32 cellular contexts compared by ENCODE assay signal in genomic region chr14:65492277-65492676, GRCh38.
A peak's percentile ranks its signal among the peaks of the same experiment; 100 is the strongest.
DNase-seq lines count a peak whose midpoint lies in the region; ATAC-seq, FAIRE-seq and TF ChIP-seq lines count a peak whose summit lies in the region.
"Had no signal": no experiment of that assay in that cellular context is flagged by ENCODE, and none has a peak within 500 bp of the region (broad histone marks: within the 10 kb centered on the region; RNA-seq: fewer than 3 reads in every experiment).

No MANE protein-coding gene starts in this region.

- H3K27ac Mint-ChIP-seq in activated naive CD4-positive, alpha-beta T cell treated with anti-CD3 and anti-CD28 coated beads, Interleukin-2, amount 50 U/mL, for 24 hours: peak overlapping the region; percentile 78
- no peak overlapping the region for H3K27ac Mint-ChIP-seq in activated naive CD4-positive, alpha-beta T cell treated with anti-CD3 and anti-CD28 coated beads, Interleukin-2, amount 10 ng/mL, durations not matched to agents 7 days and 5 days
- H3K27ac Mint-ChIP-seq in Caco-2 (ENCODE audit: unreplicated experiment): no peak overlapping the region
- H3K27ac Mint-ChIP-seq in activated CD4-positive, alpha-beta T cell treated with anti-CD3 and anti-CD28 coated beads for 36 hours: no peak overlapping the region
- H3K27ac Mint-ChIP-seq: mesothelial cell of epicardium had no signal

- no peak overlapping the region for H3K27ac ChIP-seq in K562 (ENCODE audit: extremely low read depth, low read depth, low read length)
- no peak overlapping the region for H3K27ac ChIP-seq in upper lobe of left lung
- H3K27ac ChIP-seq: A549, adrenal gland, left lung, prostate gland, thoracic aorta, vagina had no signal

- H3K36me3 Mint-ChIP-seq in activated naive CD4-positive, alpha-beta T cell treated with anti-CD3 and anti-CD28 coated beads, Interleukin-2, amount 50 U/mL, for 24 hours: peaks cover 15% of the 10 kb centered on the region
- peaks cover 31% of the 10 kb centered on the region for H3K36me3 Mint-ChIP-seq in activated naive CD4-positive, alpha-beta T cell treated with anti-CD3 and anti-CD28 coated beads, Interleukin-2, amount 10 ng/mL, durations not matched to agents 7 days and 5 days
- no peaks in the 10 kb centered on the region for H3K36me3 Mint-ChIP-seq in Caco-2 (ENCODE audit: insufficient read depth, unreplicated experiment)
- H3K36me3 Mint-ChIP-seq in activated CD4-positive, alpha-beta T cell treated with anti-CD3 and anti-CD28 coated beads for 36 hours (ENCODE audit: low read depth): peaks cover 16% of the 10 kb centered on the region

- no peak for DNase-seq in activated naive CD4-positive, alpha-beta T cell treated with anti-CD3 and anti-CD28 coated beads, Interleukin-2, amount 10 ng/mL, durations not matched to agents 7 days and 5 days
- peak; percentile 33 for DNase-seq in NOMO-1 treated with DMSO at 0.1 percent for 48 hours (lab: John Stamatoyannopoulos, UW; ENCODE audit: unreplicated experiment)
- no peak for DNase-seq in K562 (ENCODE audit: extremely low read depth in 1 of 4, low spot score in 3 of 4)
- DNase-seq in Caco-2: no peak
- DNase-seq in upper lobe of left lung: no peak
- DNase-seq in activated CD4-positive, alpha-beta T cell treated with anti-CD3 and anti-CD28 coated beads for 36 hours: no peak
- DNase-seq in hippocampal formation (lab: John Stamatoyannopoulos, UW): no peak
- DNase-seq: activated CD4-positive, alpha-beta T cell treated with anti-CD3 and anti-CD28 coated beads for 48 hours; activated gamma-delta T cell treated with Interleukin-2 at 50 U/mL for 16 hours; activated T-cell treated with anti-CD3 and anti-CD28 coated beads, Interleukin-2, amount 50 U/mL, for 4 hours; adrenal gland; DMS79 treated with DMSO at 0.1 percent for 48 hours; GF-D8; HCEC 1CT; KG1; left lung; naive thymus-derived CD4-positive, alpha-beta T cell; NCI-H1048; NCI-H187; NCI-H2171; NCI-H510A; nucleus accumbens; stimulated activated CD4-positive, alpha-beta T cell treated with anti-CD3 and anti-CD28 coated beads, Interleukin-4, amount 100 ng/mL, for 4 hours; stimulated activated naive CD4-positive, alpha-beta T cell had no signal

- FAIRE-seq in K562 (lab: Jason Lieb, UNC): peak; percentile 44
- FAIRE-seq: A549, endothelial cell of umbilical vein had no signal

- peak overlapping the region; percentile 16; the same call in 1 of the 2 replicates for H2AFZ ChIP-seq in K562 (ENCODE audit: low read depth, low read length)

- H3K9me3 ChIP-seq in K562 (replicated peaks; ENCODE audit: control insufficient read depth, insufficient read depth, low read depth, low read length) (0 out of 2 replicates have a peak, but pooled peaks cover 4% of the 10 kb centered on the region), Caco-2 (no peaks in the 10 kb centered on the region), upper lobe of left lung (no peaks in the 10 kb centered on the region)
- H3K9me3 ChIP-seq: A549, adrenal gland, prostate gland, thoracic aorta, vagina had no signal

- TF ChIP-seq RAD21 in K562 (CRISPR knock-in tag; conservative IDR thresholded peaks at IDR 0.05 in 1 of 2, IDR thresholded peaks at IDR 0.05 in 1 of 2): no peak

- H3K4me1 ChIP-seq in K562 (replicated peaks in 1 of 2; ENCODE audit: control insufficient read depth in 2 of 2, insufficient read depth in 2 of 2, low read length in 2 of 2) (no peaks in the 10 kb centered on the region), Caco-2 (no peaks in the 10 kb centered on the region; the same call in 1 of the 2 replicates), upper lobe of left lung (no peaks in the 10 kb centered on the region)
- H3K4me1 ChIP-seq: A549, left lung, prostate gland, vagina had no signal

- H3K9ac ChIP-seq in K562 (ENCODE audit: insufficient read depth in 1 of 2, low read depth in 2 of 2, low read length in 2 of 2): no peak overlapping the region

- in situ Hi-C loops in K562 (cut with MboI): no loop called here

- no TSS peak for BruUV-seq in K562 (replicated peaks; lab: Mats Ljungman, UMichigan)
- no TSS peak for BruUV-seq in Caco-2 (replicated peaks; lab: Mats Ljungman, UMichigan)

- no peak overlapping the region for H3K4me2 ChIP-seq in K562 (ENCODE audit: insufficient read depth, low read length)
- H3K4me2 ChIP-seq: A549 had no signal

- H3K4me3 Mint-ChIP-seq in activated naive CD4-positive, alpha-beta T cell treated with anti-CD3 and anti-CD28 coated beads, Interleukin-2, amount 50 U/mL, for 24 hours: no peak overlapping the region
- H3K4me3 Mint-ChIP-seq in activated naive CD4-positive, alpha-beta T cell treated with anti-CD3 and anti-CD28 coated beads, Interleukin-2, amount 10 ng/mL, durations not matched to agents 7 days and 5 days: no peak overlapping the region
- H3K4me3 Mint-ChIP-seq in Caco-2 (ENCODE audit: unreplicated experiment): no peak overlapping the region
- no peak overlapping the region for H3K4me3 Mint-ChIP-seq in activated CD4-positive, alpha-beta T cell treated with anti-CD3 and anti-CD28 coated beads for 36 hours
- H3K4me3 Mint-ChIP-seq: activated T-cell treated with anti-CD3 and anti-CD28 coated beads, Interleukin-2, amount 50 U/mL, for 4 hours; brain; mesothelial cell of epicardium had no signal

- CTCF ChIA-PET in activated naive CD4-positive, alpha-beta T cell treated with anti-CD3 and anti-CD28 coated beads, Interleukin-2, amount 10 ng/mL, durations not matched to agents 7 days and 5 days (lab: Charles Lee): interaction anchor here (1.0 kb wide), 1 partner anchor 77 kb away, joined by 3 read pairs; no protein-coding TSS in a partner anchor
- CTCF ChIA-PET in K562 (lab: Yijun Ruan, JAX; ENCODE audit: low intra/inter-chr PET ratio): no interaction called here
- CTCF ChIA-PET in Caco-2 (lab: Charles Lee): no interaction called here
- CTCF ChIA-PET in activated CD4-positive, alpha-beta T cell treated with anti-CD3 and anti-CD28 coated beads for 36 hours (lab: Charles Lee): interaction anchor here (0.8 to 1.3 kb wide), 4 partner anchors 13 to 231 kb away, joined by 3 to 5 read pairs (median 4); no protein-coding TSS in a partner anchor

- H3K4me3 ChIP-seq in K562: no peak overlapping the region
- H3K4me3 ChIP-seq in Caco-2 (ENCODE audit: low read depth, low read length): no peak overlapping the region
- H3K4me3 ChIP-seq in upper lobe of left lung: no peak overlapping the region
- H3K4me3 ChIP-seq: A549, adrenal gland, left lung, prostate gland, thoracic aorta, vagina had no signal

- H3K9me3 Mint-ChIP-seq in activated naive CD4-positive, alpha-beta T cell treated with anti-CD3 and anti-CD28 coated beads, Interleukin-2, amount 50 U/mL, for 24 hours: peaks cover 6% of the 10 kb centered on the region
- peaks cover 8% of the 10 kb centered on the region for H3K9me3 Mint-ChIP-seq in activated naive CD4-positive, alpha-beta T cell treated with anti-CD3 and anti-CD28 coated beads, Interleukin-2, amount 10 ng/mL, durations not matched to agents 7 days and 5 days
- H3K9me3 Mint-ChIP-seq in Caco-2 (ENCODE audit: unreplicated experiment): peaks cover 17% of the 10 kb centered on the region
- peaks cover 8% of the 10 kb centered on the region for H3K9me3 Mint-ChIP-seq in activated CD4-positive, alpha-beta T cell treated with anti-CD3 and anti-CD28 coated beads for 36 hours (ENCODE audit: low read depth)

- POLR2A ChIA-PET in K562 (lab: Yijun Ruan, JAX): no interaction called here
- POLR2A ChIA-PET in Caco-2 (lab: Charles Lee): interaction anchor here (0.6 kb wide), 1 partner anchor 21 kb away, joined by 5 read pairs; no protein-coding TSS in a partner anchor
- POLR2A ChIA-PET in activated CD4-positive, alpha-beta T cell treated with anti-CD3 and anti-CD28 coated beads for 36 hours (lab: Charles Lee): no interaction called here

- TF ChIP-seq CTCF in K562 (IDR thresholded peaks at IDR 0.05 in 2 of 3, conservative IDR thresholded peaks at IDR 0.05 in 1 of 3; ENCODE audit: insufficient read depth in 2 of 3, low read depth in 1 of 3, low read length in 3 of 3): no peak
- no peak for TF ChIP-seq CTCF in Caco-2 (IDR thresholded peaks at IDR 0.05; ENCODE audit: insufficient read depth in 1 of 2, low read depth in 1 of 2, low read length in 1 of 2, severe bottlenecking in 1 of 2, unreplicated experiment in 1 of 2)
- no peak for TF ChIP-seq CTCF in upper lobe of left lung (IDR thresholded peaks at IDR 0.05)

- H3K36me3 ChIP-seq in K562 (ENCODE audit: control insufficient read depth, insufficient read depth, low read length): no peaks in the 10 kb centered on the region
- H3K36me3 ChIP-seq in Caco-2 (ENCODE audit: control insufficient read depth, insufficient read depth, low read length): no peaks in the 10 kb centered on the region
- H3K36me3 ChIP-seq in upper lobe of left lung: no peaks in the 10 kb centered on the region
- H3K36me3 ChIP-seq: adrenal gland, left lung, prostate gland, thoracic aorta, vagina had no signal

- H3K4me1 Mint-ChIP-seq in activated naive CD4-positive, alpha-beta T cell treated with anti-CD3 and anti-CD28 coated beads, Interleukin-2, amount 50 U/mL, for 24 hours: peaks cover 60% of the 10 kb centered on the region
- peaks cover 6% of the 10 kb centered on the region for H3K4me1 Mint-ChIP-seq in activated naive CD4-positive, alpha-beta T cell treated with anti-CD3 and anti-CD28 coated beads, Interleukin-2, amount 10 ng/mL, durations not matched to agents 7 days and 5 days
- H3K4me1 Mint-ChIP-seq in Caco-2 (ENCODE audit: low read depth, unreplicated experiment): no peaks in the 10 kb centered on the region
- peaks cover 32% of the 10 kb centered on the region for H3K4me1 Mint-ChIP-seq in activated CD4-positive, alpha-beta T cell treated with anti-CD3 and anti-CD28 coated beads for 36 hours

- TF ChIP-seq POLR2A in K562 (conservative IDR thresholded peaks at IDR 0.05): no peak
- no peak for TF ChIP-seq POLR2A in upper lobe of left lung (IDR thresholded peaks at IDR 0.05)

- no peaks in the 10 kb centered on the region for H3K79me2 ChIP-seq in K562 (ENCODE audit: control insufficient read depth, insufficient read depth, low read length)

- ATAC-seq in K562: no peak
- ATAC-seq in upper lobe of left lung (ENCODE audit: low FRiP score in 2 of 2): no peak
- no peak for ATAC-seq in activated CD4-positive, alpha-beta T cell treated with anti-CD3 and anti-CD28 coated beads for 36 hours
- ATAC-seq: A549; activated T-cell treated with anti-CD3 and anti-CD28 coated beads, Interleukin-2, amount 50 U/mL, for 4 hours; left lung; naive thymus-derived CD4-positive, alpha-beta T cell had no signal

- no peaks in the 10 kb centered on the region for H4K20me1 ChIP-seq in K562 (replicated peaks; ENCODE audit: control insufficient read depth, insufficient read depth, low read length)

- TF ChIP-seq EP300 in K562 (IDR thresholded peaks at IDR 0.05; ENCODE audit: low read length) (no peak), upper lobe of left lung (IDR thresholded peaks at IDR 0.05) (no peak)

- intact Hi-C loops in K562 (cut with micrococcal nuclease): no loop called here
- intact Hi-C loops in Caco-2 (cut with micrococcal nuclease; ENCODE audit: unreplicated experiment): no loop called here
- intact Hi-C loops in activated CD4-positive, alpha-beta T cell treated with anti-CD3 and anti-CD28 coated beads for 36 hours (cut with DNase I, micrococcal nuclease): no loop called here

- H3K27me3 Mint-ChIP-seq in activated naive CD4-positive, alpha-beta T cell treated with anti-CD3 and anti-CD28 coated beads, Interleukin-2, amount 50 U/mL, for 24 hours: no peaks in the 10 kb centered on the region
- no peaks in the 10 kb centered on the region for H3K27me3 Mint-ChIP-seq in activated naive CD4-positive, alpha-beta T cell treated with anti-CD3 and anti-CD28 coated beads, Interleukin-2, amount 10 ng/mL, durations not matched to agents 7 days and 5 days
- H3K27me3 Mint-ChIP-seq in Caco-2 (ENCODE audit: insufficient read depth, unreplicated experiment): no peaks in the 10 kb centered on the region
- H3K27me3 Mint-ChIP-seq in activated CD4-positive, alpha-beta T cell treated with anti-CD3 and anti-CD28 coated beads for 36 hours: no peaks in the 10 kb centered on the region
- H3K27me3 Mint-ChIP-seq: naive thymus-derived CD4-positive, alpha-beta T cell had no signal

- 67% methylated on average over 3 of the region's 3 CpGs for WGBS in K562 (ENCODE audit: insufficient coverage, low coverage, missing lambda C conversion rate)
- 87 to 97% methylated on average over 3 of the region's 3 CpGs for WGBS in upper lobe of left lung, 2 donors

- H3K27me3 ChIP-seq in K562 (ENCODE audit: control insufficient read depth in 2 of 2, insufficient read depth in 2 of 2, low read length in 2 of 2) (no peaks in the 10 kb centered on the region), Caco-2 (replicated peaks; ENCODE audit: control insufficient read depth, insufficient read depth, low read length) (no peaks in the 10 kb centered on the region), upper lobe of left lung (no peaks in the 10 kb centered on the region)
- H3K27me3 ChIP-seq: adrenal gland, left lung, vagina had no signal

- H3K9me1 ChIP-seq in K562 (ENCODE audit: control insufficient read depth, insufficient read depth, low read length): no peaks in the 10 kb centered on the region

Comparison
In these comparisons a context has a peak if more than half of its experiments do, and no peak if none do; other contexts are left out.
1. CTCF ChIA-PET loops: an anchor here in activated naive CD4-positive, alpha-beta T cell treated with anti-CD3 and anti-CD28 coated beads, Interleukin-2, amount 10 ng/mL, durations not matched to agents 7 days and 5 days (1.0 kb wide) and activated CD4-positive, alpha-beta T cell treated with anti-CD3 and anti-CD28 coated beads for 36 hours (0.8 to 1.3 kb wide); none called in K562 and Caco-2.